Comparison of ENCODE assay signal across 14 cellular contexts in the genomic region with DNA sequence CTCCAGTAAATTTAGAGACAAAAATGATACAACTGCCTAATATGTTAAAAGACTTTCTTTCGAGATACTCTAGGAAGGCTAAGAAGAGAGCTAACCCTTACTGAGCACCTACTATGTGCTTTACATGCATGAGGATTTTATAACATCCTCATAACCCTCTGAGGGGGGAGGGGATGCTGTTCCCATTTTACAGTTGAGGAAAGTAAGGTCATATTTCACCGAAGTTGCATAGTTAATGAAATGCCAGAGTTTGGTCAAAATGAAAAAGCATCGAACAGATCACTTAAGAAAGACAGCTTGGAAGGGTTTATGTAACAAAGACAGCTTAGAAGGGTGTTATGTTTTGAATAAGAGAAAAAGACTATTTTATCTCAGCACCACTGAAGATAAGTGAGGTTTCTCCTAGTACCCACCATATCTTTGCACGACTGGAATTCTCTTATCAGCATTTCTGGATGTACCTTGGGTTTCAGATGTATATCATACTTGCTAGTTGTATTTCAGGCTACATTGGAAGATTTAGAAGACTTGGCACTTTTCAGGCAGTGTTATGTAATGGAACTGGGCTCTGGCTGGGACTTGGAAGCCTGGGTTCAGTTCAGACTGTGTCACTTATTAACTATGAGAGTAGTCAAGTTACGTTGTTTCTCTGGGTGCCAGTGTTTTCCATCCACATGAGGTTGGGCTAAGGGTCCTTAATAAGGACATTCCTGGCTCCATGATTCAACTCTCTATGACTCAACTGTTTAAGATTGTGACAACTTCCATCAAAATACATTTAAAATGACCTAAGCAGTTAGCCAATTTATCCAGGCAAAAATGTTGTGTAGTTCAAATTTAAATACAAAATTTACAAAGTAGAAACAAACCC. TPM values are rescaled to one million over a fixed set of nuclear protein-coding genes. Genes with fewer than 3 reads are reported as not detected.
A peak's percentile ranks its signal among the peaks of the same experiment; 100 is the strongest.
DNase-seq lines count a peak whose midpoint lies in the region; ATAC-seq and TF ChIP-seq lines count a peak whose summit lies in the region.
"Had no signal": no experiment of that assay in that cellular context is flagged by ENCODE, and none has a peak within 500 bp of the region (broad histone marks: within the 10 kb centered on the region; RNA-seq: fewer than 3 reads in every experiment).

No MANE protein-coding gene starts in this region.

- H3K4me3 Mint-ChIP-seq in neural progenitor cell = no peak overlapping the region
- H3K4me3 Mint-ChIP-seq: WTC11 had no signal

- H4K20me1 ChIP-seq in neural progenitor cell (ENCODE audit: low read depth) = no peaks in the 10 kb centered on the region

- DNase-seq in AG20443 (ENCODE audit: low spot score) = peak; percentile 28
- peak; percentile 10 to 82 for DNase-seq in ascending aorta (ENCODE audit: low spot score in 2 of 2)
- no peak for DNase-seq in left ventricle myocardium inferior
- DNase-seq in NCI-H187 treated with DMSO at 0.1 percent for 48 hours (lab: John Stamatoyannopoulos, UW) = no peak
- no peak for DNase-seq in neural progenitor cell (ENCODE audit: low spot score)
- no peak for DNase-seq in breast epithelium (ENCODE audit: low spot score in 2 of 2)
- DNase-seq: AML-193, GF-D8, glutamatergic neuron, NCI-H510A, SHP77 had no signal

- H3K27ac ChIP-seq in ascending aorta = peak overlapping the region; percentile 64 to 100
- H3K27ac ChIP-seq in left ventricle myocardium inferior (replicated peaks) = peak overlapping the region; percentile 57
- H3K27ac ChIP-seq in rectal smooth muscle tissue (ENCODE audit: low read depth, low read length) = peak overlapping the region; percentile 45
- H3K27ac ChIP-seq in neural progenitor cell = no peak overlapping the region
- H3K27ac ChIP-seq in breast epithelium = no peak overlapping the region

- H3K9me3 ChIP-seq in ascending aorta (no peaks in the 10 kb centered on the region), left ventricle myocardium inferior (replicated peaks) (no peaks in the 10 kb centered on the region), neural progenitor cell (ENCODE audit: low read depth) (no peaks in the 10 kb centered on the region), breast epithelium (no peaks in the 10 kb centered on the region)

- H3K4me1 ChIP-seq in ascending aorta (peaks cover 0 to 24% of the 10 kb centered on the region in 2 donors), left ventricle myocardium inferior (peaks cover 73% of the 10 kb centered on the region), rectal smooth muscle tissue (ENCODE audit: control insufficient read depth, insufficient read depth, low read length) (peaks cover 24% of the 10 kb centered on the region), neural progenitor cell (no peaks in the 10 kb centered on the region), breast epithelium (no peaks in the 10 kb centered on the region)

- intact Hi-C loops in ascending aorta (cut with DNase I) (loop anchor here (2.0 kb wide), 1 partner anchor 27 kb away; no protein-coding TSS in a partner anchor), left ventricle myocardium inferior (cut with micrococcal nuclease) (no loop called here), breast epithelium (cut with DNase I; ENCODE audit: low total_unique reads) (no loop called here)

- H3K27me3 Mint-ChIP-seq in neural progenitor cell (ENCODE audit: insufficient read depth, low read depth) = no peaks in the 10 kb centered on the region

- no peak overlapping the region for H3K4me2 ChIP-seq in neural progenitor cell

- TF ChIP-seq CTCF in ascending aorta (IDR thresholded peaks at IDR 0.05) (no peak), left ventricle myocardium inferior (IDR thresholded peaks at IDR 0.05; ENCODE audit: borderline replicate concordance) (no peak), neural progenitor cell (IDR thresholded peaks at IDR 0.05) (no peak), breast epithelium (IDR thresholded peaks at IDR 0.05) (no peak)

- H3K79me2 ChIP-seq in neural progenitor cell (ENCODE audit: low read depth) = no peaks in the 10 kb centered on the region

- ATAC-seq in GM18517 (IDR thresholded peaks at IDR 0.05; ENCODE audit: unreplicated experiment) = no peak
- ATAC-seq: WTC11 had no signal

- H3K4me1 Mint-ChIP-seq in neural progenitor cell = peaks cover 17% of the 10 kb centered on the region

- H3K4me3 ChIP-seq in ascending aorta (no peak overlapping the region), left ventricle myocardium inferior (no peak overlapping the region), rectal smooth muscle tissue (ENCODE audit: low read length) (no peak overlapping the region), neural progenitor cell (no peak overlapping the region), breast epithelium (no peak overlapping the region)

- H3K36me3 ChIP-seq in ascending aorta (peaks cover 0 to 5% of the 10 kb centered on the region in 2 donors), left ventricle myocardium inferior (peaks cover 5% of the 10 kb centered on the region), rectal smooth muscle tissue (ENCODE audit: control insufficient read depth, insufficient read depth, low read length) (no peaks in the 10 kb centered on the region), neural progenitor cell (no peaks in the 10 kb centered on the region), breast epithelium (no peaks in the 10 kb centered on the region)

- no peaks in the 10 kb centered on the region for H3K9me3 Mint-ChIP-seq in neural progenitor cell
- H3K9me3 Mint-ChIP-seq: WTC11 had no signal

- no peaks in the 10 kb centered on the region for H3F3A ChIP-seq in neural progenitor cell (ENCODE audit: low read depth)

- H3K27me3 ChIP-seq in ascending aorta = no peaks in the 10 kb centered on the region
- no peaks in the 10 kb centered on the region for H3K27me3 ChIP-seq in left ventricle myocardium inferior (ENCODE audit: low read depth)
- H3K27me3 ChIP-seq in rectal smooth muscle tissue (ENCODE audit: control insufficient read depth, insufficient read depth, low read length) = no peaks in the 10 kb centered on the region
- H3K27me3 ChIP-seq in neural progenitor cell = no peaks in the 10 kb centered on the region
- no peaks in the 10 kb centered on the region for H3K27me3 ChIP-seq in breast epithelium

- H2AFZ ChIP-seq in neural progenitor cell (replicated peaks) = no peak overlapping the region

- no peak for TF ChIP-seq POLR2A in breast epithelium (IDR thresholded peaks at IDR 0.05)

- H3K36me3 Mint-ChIP-seq in neural progenitor cell = peaks cover 7% of the 10 kb centered on the region
- H3K36me3 Mint-ChIP-seq: WTC11 had no signal

- no peak overlapping the region for H3K27ac Mint-ChIP-seq in neural progenitor cell
- H3K27ac Mint-ChIP-seq: WTC11 had no signal

- H3K9ac ChIP-seq in rectal smooth muscle tissue (ENCODE audit: low read length) (no peak overlapping the region), neural progenitor cell (no peak overlapping the region)

RNA-seq across cellular contexts. Expression of a gene that starts 6.0 kb away (rescaled TPM):
- total RNA-seq in ascending aorta (13.6 TPM), left ventricle myocardium inferior (16.6 TPM), neural progenitor cell (ENCODE audit: low replicate concordance) (15.1 and 21.5 TPM in 2 replicates), breast epithelium (10 to 100 TPM; 11.4 to 14.6 (median 13.4) TPM)

Comparison
In these comparisons a context has a peak if more than half of its experiments do, and no peak if none do; other contexts are left out.
1. DNase-seq: peak in AG20443 (single experiment) and ascending aorta (2 of 2); none in left ventricle myocardium inferior (single experiment), NCI-H187 treated with DMSO at 0.1 percent for 48 hours (single experiment), neural progenitor cell (single experiment) and breast epithelium (0 of 2).
2. H3K27ac ChIP-seq: peak in ascending aorta (2 of 2), left ventricle myocardium inferior (single experiment) and rectal smooth muscle tissue (single experiment); none in neural progenitor cell (single experiment) and breast epithelium (0 of 2).